14 cellular contexts compared by ENCODE assay signal in genomic region chr14:33210304-33210703, GRCh38.
A peak's percentile ranks its signal among the peaks of the same experiment; 100 is the strongest.
DNase-seq lines count a peak whose midpoint lies in the region; FAIRE-seq and TF ChIP-seq lines count a peak whose summit lies in the region.
"Had no signal": no experiment of that assay in that cellular context is flagged by ENCODE, and none has a peak within 500 bp of the region (broad histone marks: within the 10 kb centered on the region; RNA-seq: fewer than 3 reads in every experiment).

No MANE protein-coding gene starts in this region.

- H3K4me3 ChIP-seq in astrocyte (ENCODE audit: insufficient read depth, low read depth, low read length) (no peak overlapping the region), iPS DF 6.9 (ENCODE audit: low read length) (no peak overlapping the region)

- H3K4me2 ChIP-seq in astrocyte (ENCODE audit: low read length): no peak overlapping the region

- H4K20me1 ChIP-seq in astrocyte (ENCODE audit: insufficient read depth, low read length): no peaks in the 10 kb centered on the region

- H3K9me3 ChIP-seq in astrocyte (ENCODE audit: insufficient read depth, low read depth, low read length): no peaks in the 10 kb centered on the region
- H3K9me3 ChIP-seq in iPS DF 6.9 (ENCODE audit: control insufficient read depth, insufficient read depth, low read length): no peaks in the 10 kb centered on the region

- no peak for FAIRE-seq in astrocyte (lab: Jason Lieb, UNC)

- TF ChIP-seq RAD21 in Ishikawa (IDR thresholded peaks at IDR 0.05; ENCODE audit: low read depth): no peak

- H3K4me1 ChIP-seq in astrocyte (ENCODE audit: insufficient read depth, low read length): no peaks in the 10 kb centered on the region
- H3K4me1 ChIP-seq in iPS DF 6.9 (ENCODE audit: control insufficient read depth, insufficient read depth, low read length): no peaks in the 10 kb centered on the region

- H2AFZ ChIP-seq in astrocyte (ENCODE audit: low read depth, low read length): no peak overlapping the region

- H3K36me3 ChIP-seq in astrocyte (ENCODE audit: insufficient read depth, low read length): no peaks in the 10 kb centered on the region
- no peaks in the 10 kb centered on the region for H3K36me3 ChIP-seq in iPS DF 6.9 (ENCODE audit: control insufficient read depth, insufficient read depth, low read length)

- H3K4me1 Mint-ChIP-seq in astrocyte (ENCODE audit: low read depth, unreplicated experiment) (no peaks in the 10 kb centered on the region), HFFc6 (ENCODE audit: low read depth) (no peaks in the 10 kb centered on the region)
- H3K4me1 Mint-ChIP-seq: activated T-helper 17 cell treated with anti-CD3 and anti-CD28 coated beads, Interleukin-2, amount 50 U/mL, for 72 hours; central memory CD8-positive, alpha-beta T cell had no signal

- H3K27ac Mint-ChIP-seq in astrocyte (ENCODE audit: unreplicated experiment) (no peak overlapping the region), HFFc6 (no peak overlapping the region)
- H3K27ac Mint-ChIP-seq: activated T-helper 17 cell treated with anti-CD3 and anti-CD28 coated beads, Interleukin-2, amount 50 U/mL, for 72 hours had no signal

- H3K9me3 Mint-ChIP-seq in astrocyte (ENCODE audit: unreplicated experiment) (no peaks in the 10 kb centered on the region), HFFc6 (peaks cover 8% of the 10 kb centered on the region; the same call in 1 of the 2 replicates)
- H3K9me3 Mint-ChIP-seq: activated T-helper 17 cell treated with anti-CD3 and anti-CD28 coated beads, Interleukin-2, amount 50 U/mL, for 72 hours had no signal

- no peak overlapping the region for H3K4me3 Mint-ChIP-seq in astrocyte (ENCODE audit: unreplicated experiment)
- H3K4me3 Mint-ChIP-seq in HFFc6: no peak overlapping the region
- H3K4me3 Mint-ChIP-seq: activated T-helper 17 cell treated with anti-CD3 and anti-CD28 coated beads, Interleukin-2, amount 50 U/mL, for 72 hours; central memory CD8-positive, alpha-beta T cell had no signal

- DNase-seq in ACHN (peak; percentile 5), astrocyte (ENCODE audit: low read depth) (peak; percentile 18), iPS DF 6.9 (ENCODE audit: low read depth, low spot score) (peak; percentile 11), DMS53 (lab: John Stamatoyannopoulos, UW) (no peak), HFFc6 (no peak), H4 (ENCODE audit: low spot score) (no peak), COLO829 (ENCODE audit: low spot score) (no peak)
- DNase-seq: activated CD4-positive, alpha-beta T cell treated with anti-CD3 and anti-CD28 coated beads for 4 hours; nucleus accumbens; stimulated activated CD4-positive, alpha-beta T cell treated with anti-CD3 and anti-CD28 coated beads, Interleukin-15, amount 100 ng/mL, for 24 hours had no signal

- peaks cover 3% of the 10 kb centered on the region for H3K27me3 Mint-ChIP-seq in astrocyte (ENCODE audit: low read depth, unreplicated experiment)
- H3K27me3 Mint-ChIP-seq in HFFc6 (ENCODE audit: insufficient read depth): no peaks in the 10 kb centered on the region
- H3K27me3 Mint-ChIP-seq: activated T-helper 17 cell treated with anti-CD3 and anti-CD28 coated beads, Interleukin-2, amount 50 U/mL, for 72 hours; central memory CD8-positive, alpha-beta T cell had no signal

- H3K9ac ChIP-seq in astrocyte (ENCODE audit: low read length): no peak overlapping the region

- H3K27me3 ChIP-seq in astrocyte (ENCODE audit: insufficient read depth, low read length) (no peaks in the 10 kb centered on the region), iPS DF 6.9 (ENCODE audit: control insufficient read depth, insufficient read depth, low read length) (no peaks in the 10 kb centered on the region)

- H3K36me3 Mint-ChIP-seq in astrocyte (ENCODE audit: low read depth, unreplicated experiment) (no peaks in the 10 kb centered on the region), HFFc6 (ENCODE audit: low read depth) (no peaks in the 10 kb centered on the region)

- in situ Hi-C loops in ACHN (cut with HindIII; ENCODE audit: low pct_ligation_motif_present, low pct_unique_long_range_greater_than_20kb, low sequenced_read_pairs): no loop called here

- no peak for TF ChIP-seq CTCF in astrocyte (IDR thresholded peaks at IDR 0.05; ENCODE audit: insufficient read depth, low read depth, low read length)
- TF ChIP-seq CTCF in HFFc6 (IDR thresholded peaks at IDR 0.05): no peak

- no peak for TF ChIP-seq EP300 in Ishikawa (IDR thresholded peaks at IDR 0.05; ENCODE audit: borderline replicate concordance)

- H3K79me2 ChIP-seq in astrocyte (ENCODE audit: insufficient read depth, low read length): no peaks in the 10 kb centered on the region

- H3K27ac ChIP-seq in astrocyte (ENCODE audit: low read depth, low read length) (no peak overlapping the region), iPS DF 6.9 (ENCODE audit: low read length) (no peak overlapping the region)
- H3K27ac ChIP-seq: HL-60 had no signal

TF ChIP-seq in Ishikawa, 13 proteins besides CTCF, POLR2A, EP300 and RAD21:
- no peak for TF ChIP-seq TCF12 (IDR thresholded peaks at IDR 0.05; ENCODE audit: low read depth)
- TF ChIP-seq, protein P1, sequence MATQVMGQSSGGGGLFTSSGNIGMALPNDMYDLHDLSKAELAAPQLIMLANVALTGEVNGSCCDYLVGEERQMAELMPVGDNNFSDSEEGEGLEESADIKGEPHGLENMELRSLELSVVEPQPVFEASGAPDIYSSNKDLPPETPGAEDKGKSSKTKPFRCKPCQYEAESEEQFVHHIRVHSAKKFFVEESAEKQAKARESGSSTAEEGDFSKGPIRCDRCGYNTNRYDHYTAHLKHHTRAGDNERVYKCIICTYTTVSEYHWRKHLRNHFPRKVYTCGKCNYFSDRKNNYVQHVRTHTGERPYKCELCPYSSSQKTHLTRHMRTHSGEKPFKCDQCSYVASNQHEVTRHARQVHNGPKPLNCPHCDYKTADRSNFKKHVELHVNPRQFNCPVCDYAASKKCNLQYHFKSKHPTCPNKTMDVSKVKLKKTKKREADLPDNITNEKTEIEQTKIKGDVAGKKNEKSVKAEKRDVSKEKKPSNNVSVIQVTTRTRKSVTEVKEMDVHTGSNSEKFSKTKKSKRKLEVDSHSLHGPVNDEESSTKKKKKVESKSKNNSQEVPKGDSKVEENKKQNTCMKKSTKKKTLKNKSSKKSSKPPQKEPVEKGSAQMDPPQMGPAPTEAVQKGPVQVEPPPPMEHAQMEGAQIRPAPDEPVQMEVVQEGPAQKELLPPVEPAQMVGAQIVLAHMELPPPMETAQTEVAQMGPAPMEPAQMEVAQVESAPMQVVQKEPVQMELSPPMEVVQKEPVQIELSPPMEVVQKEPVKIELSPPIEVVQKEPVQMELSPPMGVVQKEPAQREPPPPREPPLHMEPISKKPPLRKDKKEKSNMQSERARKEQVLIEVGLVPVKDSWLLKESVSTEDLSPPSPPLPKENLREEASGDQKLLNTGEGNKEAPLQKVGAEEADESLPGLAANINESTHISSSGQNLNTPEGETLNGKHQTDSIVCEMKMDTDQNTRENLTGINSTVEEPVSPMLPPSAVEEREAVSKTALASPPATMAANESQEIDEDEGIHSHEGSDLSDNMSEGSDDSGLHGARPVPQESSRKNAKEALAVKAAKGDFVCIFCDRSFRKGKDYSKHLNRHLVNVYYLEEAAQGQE (IDR thresholded peaks at IDR 0.05; ENCODE audit: low read depth): peak; percentile 82

Comparison
In these comparisons a context has a peak if more than half of its experiments do, and no peak if none do; other contexts are left out.
1. DNase-seq: peak in ACHN (single experiment), astrocyte (single experiment) and iPS DF 6.9 (single experiment); none in DMS53 (single experiment), HFFc6 (single experiment), H4 (single experiment) and COLO829 (single experiment).